23 cellular contexts compared by ENCODE assay signal in genomic region chr21:15090390-15090789, GRCh38. TPM values are rescaled to one million over a fixed set of nuclear protein-coding genes. Genes with fewer than 3 reads are reported as not detected.
DNase-seq lines count a peak whose midpoint lies in the region; FAIRE-seq and TF ChIP-seq lines count a peak whose summit lies in the region.
"Had no signal": no experiment of that assay in that cellular context is flagged by ENCODE, and none has a peak within 500 bp of the region (broad histone marks: within the 10 kb centered on the region; RNA-seq: fewer than 3 reads in every experiment).

No MANE protein-coding gene starts in this region.

- H3K9me3 ChIP-seq in kidney (ENCODE audit: control insufficient read depth in 1 of 2, low read length in 2 of 2), result no peaks in the 10 kb centered on the region
- H3K9me3 ChIP-seq: A549, BE2C had no signal

- H3K27ac ChIP-seq in kidney (ENCODE audit: low read depth in 2 of 2, low read length in 2 of 2), result no peak overlapping the region
- H3K27ac ChIP-seq: 22Rv1; A549; BLaER1 treated with 17β-estradiol and CSF1 and Interleukin-3, amounts not matched to agents 10 nM and 100 nM; GM23248 had no signal

- no peaks in the 10 kb centered on the region for H3K4me1 ChIP-seq in kidney (ENCODE audit: control insufficient read depth in 1 of 2, insufficient read depth in 1 of 2, low read depth in 1 of 2, low read length in 2 of 2)
- H3K4me1 ChIP-seq: A549 had no signal

- DNase-seq in kidney (no peak), amniotic stem cell (lab: John Stamatoyannopoulos, UW) (no peak), NCI-H226 (no peak), hepatic stellate cell (ENCODE audit: low spot score) (no peak)
- DNase-seq: ACHN; AML-193; BE2C; Calu3; CD4-positive, alpha-beta T cell; CD8-positive, alpha-beta memory T cell; COR-L47; DMS79 treated with DMSO at 0.1 percent for 48 hours; GM23248; H7; HCEC 1CT had no signal

- no peak overlapping the region for H3K9ac ChIP-seq in kidney (ENCODE audit: low read length in 2 of 2)
- H3K9ac ChIP-seq: BLaER1 treated with 17β-estradiol and CSF1 and Interleukin-3, amounts not matched to agents 10 nM and 100 nM; GM23248 had no signal

- FAIRE-seq in A204.1 (lab: Jason Lieb, UNC), result peak; percentile 21
- FAIRE-seq in colon (lab: Jason Lieb, UNC), result peak; percentile 33
- peak; percentile 77 for FAIRE-seq in kidney (lab: Jason Lieb, UNC)
- FAIRE-seq: A549, GM12892, GM19239, H1 had no signal

- no peak for TF ChIP-seq CTCF in kidney (IDR thresholded peaks at IDR 0.05; ENCODE audit: borderline replicate concordance, extremely low read depth, insufficient read depth)

- no peaks in the 10 kb centered on the region for H3K36me3 ChIP-seq in kidney (ENCODE audit: control insufficient read depth in 1 of 2, insufficient read depth in 2 of 2, low read length in 2 of 2)
- H3K36me3 ChIP-seq: BE2C; BLaER1 treated with 17β-estradiol and CSF1 and Interleukin-3, amounts not matched to agents 10 nM and 100 nM had no signal

- intact Hi-C loops in kidney (cut with DNase I), result no loop called here

- H3K4me3 ChIP-seq in kidney (ENCODE audit: low read length in 2 of 2), result no peak overlapping the region
- H3K4me3 ChIP-seq: A549; BLaER1 treated with 17β-estradiol and CSF1 and Interleukin-3, amounts not matched to agents 10 nM and 100 nM; GM23248 had no signal

RNA-seq across cellular contexts. Expression of gene NRIP1, which starts 25.6 kb away (rescaled TPM):
- total RNA-seq in kidney, result 60.4 TPM
- polyA plus RNA-seq in kidney (ENCODE audit: insufficient read depth, low read depth, low replicate concordance), result 7.4 TPM
